ENCODE assay signal across 13 cellular contexts in genomic region chr10:119237722-119238436, GRCh38. TPM values are rescaled to one million over a fixed set of nuclear protein-coding genes. Genes with fewer than 3 reads are reported as not detected.
DNase-seq lines count a peak whose midpoint lies in the region; ATAC-seq and TF ChIP-seq lines count a peak whose summit lies in the region.
"Had no signal": no experiment of that assay in that cellular context is flagged by ENCODE, and none has a peak within 500 bp of the region (broad histone marks: within the 10 kb centered on the region; RNA-seq: fewer than 3 reads in every experiment).

No MANE protein-coding gene starts in this region.

- H3K36me3 Mint-ChIP-seq in chondrocyte (ENCODE audit: low read depth): no peaks in the 10 kb centered on the region

- no peaks in the 10 kb centered on the region for H3K9me3 ChIP-seq in heart right ventricle
- H3K9me3 ChIP-seq in muscle layer of duodenum (ENCODE audit: control insufficient read depth in 1 of 2, low read length in 2 of 2): no peaks in the 10 kb centered on the region
- no peaks in the 10 kb centered on the region for H3K9me3 ChIP-seq in uterus

- H3K27ac Mint-ChIP-seq in chondrocyte (ENCODE audit: unreplicated experiment): peak overlapping the region; percentile 53

- no peak for TF ChIP-seq POLR2A in uterus (IDR thresholded peaks at IDR 0.05)

- intact Hi-C loops in heart right ventricle (cut with DNase I): no loop called here
- intact Hi-C loops in cardiac septum (cut with DNase I): no loop called here
- intact Hi-C loops in uterus (cut with DNase I; ENCODE audit: low total_unique reads): no loop called here

- H3K4me1 ChIP-seq in heart right ventricle: peaks cover 6 to 94% (median 77%) of the 10 kb centered on the region in 9 donors
- H3K4me1 ChIP-seq in muscle layer of duodenum (ENCODE audit: control insufficient read depth in 1 of 2, insufficient read depth in 2 of 2, low read length in 2 of 2): peaks cover 31 to 39% of the 10 kb centered on the region in 2 donors
- peaks cover 1 to 3% of the 10 kb centered on the region in 2 donors for H3K4me1 ChIP-seq in uterus

- no peak overlapping the region for H3K4me3 Mint-ChIP-seq in chondrocyte (ENCODE audit: unreplicated experiment)

- H3K4me1 Mint-ChIP-seq in chondrocyte (ENCODE audit: low read depth): peaks cover 40% of the 10 kb centered on the region

- no peak for TF ChIP-seq CTCF in heart right ventricle (IDR thresholded peaks at IDR 0.05)
- TF ChIP-seq CTCF in chondrocyte (IDR thresholded peaks at IDR 0.05): no peak
- no peak for TF ChIP-seq CTCF in uterus (IDR thresholded peaks at IDR 0.05)

- H3K4me3 ChIP-seq in heart right ventricle: no peak overlapping the region
- no peak overlapping the region for H3K4me3 ChIP-seq in muscle layer of duodenum (ENCODE audit: low read depth in 1 of 2, low read length in 2 of 2)
- no peak overlapping the region for H3K4me3 ChIP-seq in uterus

- 48 to 52% methylated on average over 8 of the region's 8 CpGs for WGBS in heart right ventricle, 2 donors

- H3K27me3 ChIP-seq in heart right ventricle: no peaks in the 10 kb centered on the region
- H3K27me3 ChIP-seq in muscle layer of duodenum (ENCODE audit: low read depth, low read length): no peaks in the 10 kb centered on the region
- H3K27me3 ChIP-seq in uterus: no peaks in the 10 kb centered on the region

- H3K27ac ChIP-seq in heart right ventricle: peak overlapping the region in 9 of 10 donors; percentile 24 to 80 (median 65)
- H3K27ac ChIP-seq in muscle layer of duodenum (ENCODE audit: low read length): peak overlapping the region; percentile 75
- peak overlapping the region; percentile 71 to 75 for H3K27ac ChIP-seq in uterus
- H3K27ac ChIP-seq: C4-2B had no signal

- DNase-seq in heart right ventricle (no peak), cardiac septum (ENCODE audit: low spot score) (no peak), chondrocyte (ENCODE audit: low spot score) (no peak), uterus (no peak), HCEC 1CT (no peak)
- DNase-seq: activated CD4-positive, CD25-positive, alpha-beta regulatory T cell treated with anti-CD3 and anti-CD28 coated beads, Interleukin-2, amount 50 U/mL, for 72 hours; caudate nucleus; PC-3; stimulated activated naive CD4-positive, alpha-beta T cell treated with Interleukin-2 at 50 U/mL for 16 hours had no signal

- ATAC-seq in heart right ventricle: peak in 2 of 8 donors; percentile 13 to 27
- ATAC-seq in HG02798 (IDR thresholded peaks at IDR 0.05; ENCODE audit: poor library complexity, unreplicated experiment): no peak
- no peak for ATAC-seq in GM21515 (IDR thresholded peaks at IDR 0.05; ENCODE audit: unreplicated experiment)
- ATAC-seq: PC-3 had no signal

- no peaks in the 10 kb centered on the region for H3K27me3 Mint-ChIP-seq in chondrocyte (ENCODE audit: low read depth)

- H3K9me3 Mint-ChIP-seq in chondrocyte (ENCODE audit: low read depth): no peaks in the 10 kb centered on the region

- H3K36me3 ChIP-seq in heart right ventricle (no peaks in the 10 kb centered on the region), muscle layer of duodenum (ENCODE audit: control insufficient read depth in 1 of 2, insufficient read depth in 2 of 2, low read length in 2 of 2) (no peaks in the 10 kb centered on the region), uterus (no peaks in the 10 kb centered on the region)

RNA-seq across cellular contexts. Expression of gene GRK5, which starts 30.5 kb away (rescaled TPM):
- total RNA-seq in heart right ventricle (10 to 100 TPM; 11.8 to 80.5 (median 32.5) TPM), cardiac septum (17.6 TPM), chondrocyte (11.7 to 16.4 TPM (median 15.7 TPM) in 3 replicates), uterus (10 to 100 TPM; 11.6 to 34.6 (median 14.1) TPM)
- 10 to 100 TPM; 19.4 to 20.2 TPM for polyA plus RNA-seq in heart right ventricle

RNA-seq across cellular contexts. Expression of gene PRDX3, which starts 59.3 kb away (rescaled TPM):
- total RNA-seq in heart right ventricle: 100 to 1,000 TPM; 217 to 323 (median 286) TPM
- 100 to 1,000 TPM in 1 of 2 donors, 10 to 100 TPM in 1; 75.4 to 185 TPM for polyA plus RNA-seq in heart right ventricle
- 220 TPM for total RNA-seq in cardiac septum
- 78.6 to 85.0 TPM (median 79.2 TPM) in 3 replicates for total RNA-seq in chondrocyte
- total RNA-seq in uterus: 100 to 1,000 TPM in 3 of 4 donors, 10 to 100 TPM in 1; 90.6 to 231 (median 141) TPM
